ENCODE assay signal across 22 cellular contexts in the genomic region with DNA sequence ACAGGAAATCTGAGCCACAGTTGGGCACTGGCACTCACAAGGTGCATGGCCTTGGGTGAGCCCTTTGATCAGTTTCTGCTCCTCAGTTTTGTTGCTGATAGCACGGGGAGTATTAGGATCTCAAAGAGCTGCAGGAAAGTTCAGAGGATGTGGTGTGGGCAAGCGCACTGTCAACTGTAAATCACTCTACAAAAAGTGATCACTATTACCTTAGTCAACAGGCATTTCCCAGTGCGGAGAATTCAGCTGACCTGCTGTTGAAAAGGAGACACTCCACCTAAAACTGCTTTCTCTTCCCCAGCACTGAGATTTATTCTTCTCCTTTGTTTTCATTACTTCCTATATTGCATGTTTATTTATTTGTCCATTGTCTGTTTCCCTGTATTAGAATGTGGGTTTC.
DNase-seq lines count a peak whose midpoint lies in the region; ATAC-seq and TF ChIP-seq lines count a peak whose summit lies in the region.
"Had no signal": no experiment of that assay in that cellular context is flagged by ENCODE, and none has a peak within 500 bp of the region (broad histone marks: within the 10 kb centered on the region; RNA-seq: fewer than 3 reads in every experiment).

No MANE protein-coding gene starts in this region.

- peak overlapping the region; percentile 8 for H2AK9ac ChIP-seq in IMR-90 (replicated peaks; ENCODE audit: low read depth, low read length, poor library complexity)

- H3K4me1 Mint-ChIP-seq in neural crest cell = peaks cover 53% of the 10 kb centered on the region
- H3K4me1 Mint-ChIP-seq in natural killer cell treated with Interleukin-12 subunit alpha and Interleukin-12 subunit beta and Interleukin-15 and Interleukin-18, amount 100 ng/mL, for 72 hours (ENCODE audit: low read depth in 2 of 2) = no peaks in the 10 kb centered on the region

- DNase-seq in A172 (ENCODE audit: low spot score) = peak; percentile 78
- no peak for DNase-seq in IMR-90
- no peak for DNase-seq in foreskin keratinocyte
- DNase-seq in neural crest cell (ENCODE audit: low read depth, low spot score) = no peak
- no peak for DNase-seq in germinal center (ENCODE audit: low spot score)
- DNase-seq in NCI-H1417 (lab: John Stamatoyannopoulos, UW) = no peak
- no peak for DNase-seq in natural killer cell treated with Interleukin-12 subunit alpha and Interleukin-12 subunit beta and Interleukin-15 and Interleukin-18, amount 100 ng/mL, for 72 hours (ENCODE audit: low spot score)
- DNase-seq: Calu3; CD4-positive, alpha-beta memory T cell; HFFc6; NCI-H1105; NCI-H2029 treated with DMSO at 0.1 percent for 48 hours; NCI-H2171; NCI-H446; NCI-H526; Peyer's patch had no signal

- H3K4me1 ChIP-seq in IMR-90 (ENCODE audit: control insufficient read depth, insufficient read depth, low read length) (peaks cover 5% of the 10 kb centered on the region), foreskin keratinocyte (no peaks in the 10 kb centered on the region)
- H3K4me1 ChIP-seq: Peyer's patch had no signal

- H3K23ac ChIP-seq in IMR-90 (ENCODE audit: low read depth, low read length) = no peak overlapping the region

- no peaks in the 10 kb centered on the region for H3K9me3 Mint-ChIP-seq in neural crest cell
- no peaks in the 10 kb centered on the region for H3K9me3 Mint-ChIP-seq in natural killer cell treated with Interleukin-12 subunit alpha and Interleukin-12 subunit beta and Interleukin-15 and Interleukin-18, amount 100 ng/mL, for 72 hours
- H3K9me3 Mint-ChIP-seq: CD4-positive, alpha-beta memory T cell; HFFc6 had no signal

- H3K56ac ChIP-seq in IMR-90 (ENCODE audit: extremely low read depth, insufficient read depth, low read length) = no peak overlapping the region

- H4K20me1 ChIP-seq in IMR-90 (ENCODE audit: insufficient read depth, low read length) = no peaks in the 10 kb centered on the region; the same call in 1 of the 2 replicates
- H4K20me1 ChIP-seq: BLaER1 treated with 17β-estradiol and CSF1 and Interleukin-3, amounts not matched to agents 10 nM and 100 nM had no signal

- dilution Hi-C loops in IMR-90 (cut with HindIII; ENCODE audit: low sequenced_read_pairs, unreplicated experiment) = no loop called here

- H3K4me3 Mint-ChIP-seq in neural crest cell = no peak overlapping the region
- no peak overlapping the region for H3K4me3 Mint-ChIP-seq in natural killer cell treated with Interleukin-12 subunit alpha and Interleukin-12 subunit beta and Interleukin-15 and Interleukin-18, amount 100 ng/mL, for 72 hours
- H3K4me3 Mint-ChIP-seq: CD4-positive, alpha-beta memory T cell; HFFc6 had no signal

- H3K79me1 ChIP-seq in IMR-90 (ENCODE audit: low read depth in 1 of 2, low read length in 2 of 2) = peaks cover 0 to 21% of the 10 kb centered on the region in 2 experiments; a peak in 2 of 4 replicates

- in situ Hi-C loops in IMR-90 (cut with MboI; ENCODE audit: low sequenced_read_pairs) = no loop called here

- ATAC-seq in IMR-90 (ENCODE audit: low read depth) = no peak
- ATAC-seq in foreskin keratinocyte = peak; percentile 12
- ATAC-seq in natural killer cell treated with Interleukin-12 subunit alpha and Interleukin-12 subunit beta and Interleukin-15 and Interleukin-18, amount 100 ng/mL, for 72 hours = no peak
- no peak for ATAC-seq in GM18861 (IDR thresholded peaks at IDR 0.05; ENCODE audit: unreplicated experiment)
- ATAC-seq: SK-N-SH treated with all-trans-retinoic acid at 6 μM for 48 hours had no signal

- POLR2A ChIA-PET in IMR-90 (lab: Charles Lee; ENCODE audit: unreplicated experiment) = no interaction called here

- BruUV-seq in IMR-90 (replicated peaks; lab: Mats Ljungman, UMichigan) = no TSS peak

- no peak overlapping the region for H2BK120ac ChIP-seq in IMR-90 (ENCODE audit: low read depth, low read length)

- no peak overlapping the region for H2AFZ ChIP-seq in IMR-90 (replicated peaks; ENCODE audit: low read length, poor library complexity)

- no peak overlapping the region for H3K9ac ChIP-seq in IMR-90 (ENCODE audit: low read depth, low read length)
- H3K9ac ChIP-seq: BLaER1 treated with 17β-estradiol and CSF1 and Interleukin-3, amounts not matched to agents 10 nM and 100 nM; KMS-11 had no signal

- no peak overlapping the region for H3K4me2 ChIP-seq in IMR-90 (ENCODE audit: low read depth, low read length)
- H3K4me2 ChIP-seq: BLaER1 treated with 17β-estradiol and CSF1 and Interleukin-3, amounts not matched to agents 10 nM and 100 nM; KMS-11 had no signal

- H3K27ac ChIP-seq in IMR-90 (ENCODE audit: insufficient read depth, low read length) = no peak overlapping the region; the same call in 1 of the 2 replicates
- H3K27ac ChIP-seq in foreskin keratinocyte = no peak overlapping the region
- H3K27ac ChIP-seq: 22Rv1; BLaER1 treated with 17β-estradiol and CSF1 and Interleukin-3, amounts not matched to agents 10 nM and 100 nM; HL-60; KMS-11; Peyer's patch had no signal

- intact Hi-C loops in IMR-90 (cut with micrococcal nuclease) = no loop called here

- H3K27ac Mint-ChIP-seq in neural crest cell (ENCODE audit: unreplicated experiment) = peak overlapping the region; percentile 63
- no peak overlapping the region for H3K27ac Mint-ChIP-seq in natural killer cell treated with Interleukin-12 subunit alpha and Interleukin-12 subunit beta and Interleukin-15 and Interleukin-18, amount 100 ng/mL, for 72 hours
- H3K27ac Mint-ChIP-seq: CD4-positive, alpha-beta memory T cell; HFFc6 had no signal

- no peak overlapping the region for H2AK5ac ChIP-seq in IMR-90 (ENCODE audit: low read depth, low read length)

- no peaks in the 10 kb centered on the region for H3K36me3 ChIP-seq in IMR-90 (ENCODE audit: control insufficient read depth, insufficient read depth, low read length)
- H3K36me3 ChIP-seq: BLaER1 treated with 17β-estradiol and CSF1 and Interleukin-3, amounts not matched to agents 10 nM and 100 nM; Peyer's patch had no signal

- H3K4ac ChIP-seq in IMR-90 (ENCODE audit: low read depth, low read length) = no peak overlapping the region

- H4K5ac ChIP-seq in IMR-90 (ENCODE audit: low read depth, low read length) = no peak overlapping the region

- no peak overlapping the region for H4K91ac ChIP-seq in IMR-90 (ENCODE audit: insufficient read depth, low read depth, low read length)

- no peak for TF ChIP-seq CTCF in IMR-90 (conservative IDR thresholded peaks at IDR 0.05; ENCODE audit: low read depth, low read length)
- TF ChIP-seq CTCF in foreskin keratinocyte (conservative IDR thresholded peaks at IDR 0.05) = no peak
- TF ChIP-seq CTCF in neural crest cell (conservative IDR thresholded peaks at IDR 0.05) = no peak

- no peak overlapping the region for H2BK5ac ChIP-seq in IMR-90 (ENCODE audit: low read depth, low read length, poor library complexity, severe bottlenecking)

- no peak overlapping the region for H3K18ac ChIP-seq in IMR-90 (ENCODE audit: low read depth, low read length)

- peaks cover 5% of the 10 kb centered on the region; the same call in 1 of the 2 replicates for H3K9me1 ChIP-seq in IMR-90 (ENCODE audit: insufficient read depth, low read length)

- no peak overlapping the region for H4K8ac ChIP-seq in IMR-90 (ENCODE audit: low read depth in 2 of 2, low read length in 2 of 2)

- H3K4me3 ChIP-seq in IMR-90 (ENCODE audit: insufficient read depth, low read depth, low read length) = no peak overlapping the region
- H3K4me3 ChIP-seq: BLaER1 treated with 17β-estradiol and CSF1 and Interleukin-3, amounts not matched to agents 10 nM and 100 nM; Peyer's patch had no signal

- H3K14ac ChIP-seq in IMR-90 (replicated peaks; ENCODE audit: low read depth, low read length) = no peak overlapping the region

- no peak for TF ChIP-seq RAD21 in IMR-90 (IDR thresholded peaks at IDR 0.05; ENCODE audit: low read length)

- H3K27me3 ChIP-seq in IMR-90 (ENCODE audit: control insufficient read depth, insufficient read depth, low read length) (no peaks in the 10 kb centered on the region), foreskin keratinocyte (peaks cover 3% of the 10 kb centered on the region)
- H3K27me3 ChIP-seq: BLaER1 treated with 17β-estradiol and CSF1 and Interleukin-3, amounts not matched to agents 10 nM and 100 nM; Peyer's patch had no signal

- no peak overlapping the region for H2BK20ac ChIP-seq in IMR-90 (ENCODE audit: low read depth, low read length)

- no peak for TF ChIP-seq POLR2A in IMR-90 (IDR thresholded peaks at IDR 0.05; ENCODE audit: low read depth, low read length)

- no peaks in the 10 kb centered on the region for H3K27me3 Mint-ChIP-seq in neural crest cell (ENCODE audit: low read depth)
- H3K27me3 Mint-ChIP-seq in natural killer cell treated with Interleukin-12 subunit alpha and Interleukin-12 subunit beta and Interleukin-15 and Interleukin-18, amount 100 ng/mL, for 72 hours = peaks cover 16 to 17% of the 10 kb centered on the region in 2 donors

- no peaks in the 10 kb centered on the region for H3K9me3 ChIP-seq in IMR-90 (ENCODE audit: control insufficient read depth, insufficient read depth, low read length)
- H3K9me3 ChIP-seq: BLaER1 treated with 17β-estradiol and CSF1 and Interleukin-3, amounts not matched to agents 10 nM and 100 nM; Peyer's patch had no signal

- no CpG with 5 or more reads among the region's 3 CpGs for WGBS in IMR-90 (ENCODE audit: extremely low coverage in 2 of 2, insufficient read length in 1 of 2), 2 experiments

- peaks cover 3% of the 10 kb centered on the region for H3K36me3 Mint-ChIP-seq in neural crest cell (ENCODE audit: low read depth)
- no peaks in the 10 kb centered on the region for H3K36me3 Mint-ChIP-seq in natural killer cell treated with Interleukin-12 subunit alpha and Interleukin-12 subunit beta and Interleukin-15 and Interleukin-18, amount 100 ng/mL, for 72 hours
- H3K36me3 Mint-ChIP-seq: CD4-positive, alpha-beta memory T cell had no signal

- no peak overlapping the region for H2BK15ac ChIP-seq in IMR-90 (ENCODE audit: low read depth, low read length)

- CTCF ChIA-PET in IMR-90 (lab: Yijun Ruan, JAX) = interaction anchor here (0.6 kb wide), 1 partner anchor 37 kb away, joined by 5 read pairs; no protein-coding TSS in a partner anchor

TF ChIP-seq in IMR-90, 13 proteins besides CTCF, POLR2A, EP300 and RAD21 (continues in another document):
- TF ChIP-seq NFE2L2 (IDR thresholded peaks at IDR 0.05; ENCODE audit: low read depth, low read length) (no peak), MXI1 (IDR thresholded peaks at IDR 0.05; ENCODE audit: borderline replicate concordance, low read depth, low read length) (no peak), CHD1 (IDR thresholded peaks at IDR 0.05; ENCODE audit: low read depth, low read length) (no peak)
- TF ChIP-seq, protein P1, sequence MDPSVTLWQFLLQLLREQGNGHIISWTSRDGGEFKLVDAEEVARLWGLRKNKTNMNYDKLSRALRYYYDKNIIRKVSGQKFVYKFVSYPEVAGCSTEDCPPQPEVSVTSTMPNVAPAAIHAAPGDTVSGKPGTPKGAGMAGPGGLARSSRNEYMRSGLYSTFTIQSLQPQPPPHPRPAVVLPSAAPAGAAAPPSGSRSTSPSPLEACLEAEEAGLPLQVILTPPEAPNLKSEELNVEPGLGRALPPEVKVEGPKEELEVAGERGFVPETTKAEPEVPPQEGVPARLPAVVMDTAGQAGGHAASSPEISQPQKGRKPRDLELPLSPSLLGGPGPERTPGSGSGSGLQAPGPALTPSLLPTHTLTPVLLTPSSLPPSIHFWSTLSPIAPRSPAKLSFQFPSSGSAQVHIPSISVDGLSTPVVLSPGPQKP (IDR thresholded peaks at IDR 0.05; ENCODE audit: borderline replicate concordance, low read depth, low read length) = no peak
